Comparison of ENCODE assay signal across 25 cellular contexts in the genomic region with DNA sequence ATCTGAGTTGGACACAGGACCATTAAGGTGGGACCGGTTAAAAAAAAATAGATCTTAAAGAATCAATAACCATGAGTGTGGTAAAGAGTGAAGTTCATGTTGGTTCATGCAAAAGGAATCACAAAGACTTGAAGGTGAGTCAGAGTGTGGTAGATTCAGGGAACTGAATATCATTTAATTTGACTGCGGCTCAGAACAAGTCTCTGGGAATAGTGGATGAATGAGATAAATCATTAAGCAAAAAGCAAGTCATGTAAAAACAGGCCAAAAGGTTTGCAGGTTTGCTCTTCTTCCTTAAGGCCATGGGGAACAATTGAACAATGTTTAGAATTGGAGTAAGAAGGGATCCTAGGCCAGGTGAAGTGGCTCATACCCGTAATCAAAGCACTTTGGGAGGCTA.
"Had no signal": no experiment of that assay in that cellular context is flagged by ENCODE, and none has a peak within 500 bp of the region (broad histone marks: within the 10 kb centered on the region; RNA-seq: fewer than 3 reads in every experiment).

No MANE protein-coding gene starts in this region.

- H3K27ac Mint-ChIP-seq: activated CD4-positive, alpha-beta T cell treated with anti-CD3 and anti-CD28 coated beads, Interleukin-2, amount 10 ng/mL, durations not matched to agents 24 days and 14 days; activated CD8-positive, alpha-beta T cell treated with anti-CD3 and anti-CD28 coated beads, Interleukin-2, amount 10 ng/mL, durations not matched to agents 7 days and 5 days; activated naive CD4-positive, alpha-beta T cell treated with anti-CD3 and anti-CD28 coated beads for 36 hours; activated naive CD8-positive, alpha-beta T cell treated with anti-CD3 and anti-CD28 coated beads, Interleukin-2, amount 50 U/mL, for 24 hours; activated T-cell treated with anti-CD3 and anti-CD28 coated beads, Interleukin-2, amount 50 U/mL, for 24 hours; activated T-helper 2 cell treated with anti-CD3 and anti-CD28 coated beads, Interferon-gamma antibody, Interleukin-2, Interleukin-4, amounts not matched to agents 10 μg/mL and 5 μg/mL and 100 μg/mL, durations not matched to agents 14 hours and 24 hours and 36 hours; mesothelial cell of epicardium; nephron progenitor cell; stimulated activated memory B cell treated with anti-CD40 and anti-IgM and Interleukin-4, amounts not matched to agents 10 μg/mL and 1 μg/mL and 100 μg/mL, for 72 hours; type B pancreatic cell had no signal

- ATAC-seq: activated CD8-positive, alpha-beta T cell treated with anti-CD3 and anti-CD28 coated beads, Interleukin-2, amount 10 ng/mL, durations not matched to agents 7 days and 5 days; activated naive CD8-positive, alpha-beta T cell treated with anti-CD3 and anti-CD28 coated beads, Interleukin-2, amount 50 U/mL, for 24 hours; left lobe of liver; stimulated activated memory B cell treated with anti-CD40 and anti-IgM and Interleukin-4, amounts not matched to agents 10 μg/mL and 1 μg/mL and 100 μg/mL, for 72 hours had no signal

- H3K9me3 Mint-ChIP-seq: activated CD4-positive, alpha-beta T cell treated with anti-CD3 and anti-CD28 coated beads, Interleukin-2, amount 10 ng/mL, durations not matched to agents 24 days and 14 days; activated naive CD4-positive, alpha-beta T cell treated with anti-CD3 and anti-CD28 coated beads for 36 hours; stimulated activated memory B cell treated with anti-CD40 and anti-IgM and Interleukin-4, amounts not matched to agents 10 μg/mL and 1 μg/mL and 100 μg/mL, for 72 hours had no signal

- H2AFZ ChIP-seq: hepatocyte had no signal

- H3K36me3 Mint-ChIP-seq: stimulated activated memory B cell treated with anti-CD40 and anti-IgM and Interleukin-4, amounts not matched to agents 10 μg/mL and 1 μg/mL and 100 μg/mL, for 72 hours; type B pancreatic cell had no signal

- H3K4me2 ChIP-seq: hepatocyte had no signal

- H3K27me3 Mint-ChIP-seq: activated CD4-positive, alpha-beta T cell treated with anti-CD3 and anti-CD28 coated beads, Interleukin-2, amount 10 ng/mL, durations not matched to agents 24 days and 14 days; activated naive CD8-positive, alpha-beta T cell treated with anti-CD3 and anti-CD28 coated beads, Interleukin-2, amount 50 U/mL, for 24 hours; activated T-cell treated with anti-CD3 and anti-CD28 coated beads, Interleukin-2, amount 50 U/mL, for 24 hours; stimulated activated memory B cell treated with anti-CD40 and anti-IgM and Interleukin-4, amounts not matched to agents 10 μg/mL and 1 μg/mL and 100 μg/mL, for 72 hours; type B pancreatic cell had no signal

- H3K4me1 ChIP-seq: breast epithelium, spleen, testis had no signal

- H3K9me3 ChIP-seq: esophagus squamous epithelium, testis had no signal

- H3K27ac ChIP-seq: breast epithelium, esophagus squamous epithelium, hepatocyte, spleen, testis had no signal

- H3K4me3 Mint-ChIP-seq: activated CD4-positive, alpha-beta T cell treated with anti-CD3 and anti-CD28 coated beads, Interleukin-2, amount 10 ng/mL, durations not matched to agents 24 days and 14 days; activated CD8-positive, alpha-beta T cell treated with anti-CD3 and anti-CD28 coated beads, Interleukin-2, amount 10 ng/mL, durations not matched to agents 7 days and 5 days; activated naive CD4-positive, alpha-beta T cell treated with anti-CD3 and anti-CD28 coated beads for 36 hours; activated naive CD8-positive, alpha-beta T cell treated with anti-CD3 and anti-CD28 coated beads, Interleukin-2, amount 50 U/mL, for 24 hours; activated T-cell treated with anti-CD3 and anti-CD28 coated beads, Interleukin-2, amount 50 U/mL, for 24 hours; mesothelial cell of epicardium; nephron progenitor cell; stimulated activated memory B cell treated with anti-CD40 and anti-IgM and Interleukin-4, amounts not matched to agents 10 μg/mL and 1 μg/mL and 100 μg/mL, for 72 hours; type B pancreatic cell had no signal

- H3K36me3 ChIP-seq: breast epithelium, esophagus squamous epithelium, spleen had no signal

- DNase-seq: activated CD4-positive, alpha-beta T cell treated with anti-CD3 and anti-CD28 coated beads, Interleukin-2, amount 10 ng/mL, durations not matched to agents 24 days and 14 days; activated CD4-positive, CD25-positive, alpha-beta regulatory T cell; activated CD8-positive, alpha-beta T cell treated with anti-CD3 and anti-CD28 coated beads, Interleukin-2, amount 10 ng/mL, durations not matched to agents 7 days and 5 days; activated naive CD4-positive, alpha-beta T cell treated with anti-CD3 and anti-CD28 coated beads for 36 hours; activated naive CD8-positive, alpha-beta T cell treated with anti-CD3 and anti-CD28 coated beads, Interleukin-2, amount 50 U/mL, for 24 hours; activated T-cell treated with anti-CD3 and anti-CD28 coated beads, Interleukin-2, amount 50 U/mL, for 24 hours; anterior cingulate cortex; cerebellar nuclear complex; cortex of kidney; esophagus squamous epithelium; nephron progenitor cell; occipital lobe; posterior cingulate gyrus; retina; spleen; stimulated activated CD4-positive, alpha-beta T cell treated with anti-CD3 and anti-CD28 coated beads, Interleukin-4, amount 100 ng/mL, for 4 hours; testis had no signal

- H3K4me3 ChIP-seq: breast epithelium, esophagus squamous epithelium, hepatocyte, lung, spleen, testis had no signal

- H3K4me1 Mint-ChIP-seq: activated CD4-positive, alpha-beta T cell treated with anti-CD3 and anti-CD28 coated beads, Interleukin-2, amount 10 ng/mL, durations not matched to agents 24 days and 14 days; activated naive CD8-positive, alpha-beta T cell treated with anti-CD3 and anti-CD28 coated beads, Interleukin-2, amount 50 U/mL, for 24 hours; nephron progenitor cell; stimulated activated memory B cell treated with anti-CD40 and anti-IgM and Interleukin-4, amounts not matched to agents 10 μg/mL and 1 μg/mL and 100 μg/mL, for 72 hours had no signal

- H3K27me3 ChIP-seq: breast epithelium, esophagus squamous epithelium, hepatocyte, spleen, testis had no signal
